Comparison of ENCODE assay signal across 15 cellular contexts in the genomic region with DNA sequence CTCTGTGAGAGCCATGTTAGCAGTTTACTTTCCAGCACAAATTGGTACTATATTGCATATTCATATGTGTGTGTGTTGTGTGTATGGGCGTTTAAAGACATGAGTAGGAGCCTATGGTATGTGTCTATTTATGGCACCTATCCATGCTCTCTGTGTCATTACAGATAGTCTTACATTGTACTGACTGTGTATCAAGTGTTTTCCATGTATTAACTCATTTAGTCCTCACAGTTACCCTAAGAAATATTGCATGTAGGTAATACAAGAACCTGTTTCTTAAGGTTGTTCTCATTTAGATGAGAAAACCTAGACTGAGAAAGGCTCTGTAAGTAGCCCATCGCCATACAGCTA. TPM values are rescaled to one million over a fixed set of nuclear protein-coding genes. Genes with fewer than 3 reads are reported as not detected.
A peak's percentile ranks its signal among the peaks of the same experiment; 100 is the strongest.
DNase-seq lines count a peak whose midpoint lies in the region; FAIRE-seq and TF ChIP-seq lines count a peak whose summit lies in the region.
"Had no signal": no experiment of that assay in that cellular context is flagged by ENCODE, and none has a peak within 500 bp of the region (broad histone marks: within the 10 kb centered on the region; RNA-seq: fewer than 3 reads in every experiment).

No MANE protein-coding gene starts in this region.

- H3K4me3 Mint-ChIP-seq in activated CD4-positive, alpha-beta T cell treated with anti-CD3 and anti-CD28 coated beads, Interleukin-2, amount 10 ng/mL, durations not matched to agents 24 days and 14 days = peak overlapping the region; percentile 100
- H3K4me3 Mint-ChIP-seq in neural progenitor cell = peak overlapping the region; percentile 94

- H3K27ac ChIP-seq in neural progenitor cell (no peak overlapping the region), mesendoderm (ENCODE audit: low read depth, low read length) (no peak overlapping the region)
- H3K27ac ChIP-seq: Peyer's patch had no signal

- no peaks in the 10 kb centered on the region for H3K36me3 ChIP-seq in neural progenitor cell
- H3K36me3 ChIP-seq in mesendoderm (ENCODE audit: control insufficient read depth, insufficient read depth, low read length) = peaks cover 5% of the 10 kb centered on the region

- no peak overlapping the region for H3K18ac ChIP-seq in mesendoderm (ENCODE audit: low read length)

- H3K23ac ChIP-seq in mesendoderm (ENCODE audit: low read length) = no peak overlapping the region

- H3F3A ChIP-seq in neural progenitor cell (ENCODE audit: low read depth) = no peaks in the 10 kb centered on the region

- no peaks in the 10 kb centered on the region for H3K27me3 Mint-ChIP-seq in activated CD4-positive, alpha-beta T cell treated with anti-CD3 and anti-CD28 coated beads, Interleukin-2, amount 10 ng/mL, durations not matched to agents 24 days and 14 days
- peaks cover 2% of the 10 kb centered on the region for H3K27me3 Mint-ChIP-seq in neural progenitor cell (ENCODE audit: insufficient read depth, low read depth)

- H3K79me1 ChIP-seq in mesendoderm (ENCODE audit: low read length) = peaks cover 4% of the 10 kb centered on the region

- no peak overlapping the region for H3K4ac ChIP-seq in mesendoderm (ENCODE audit: low read depth, low read length)

- H2AFZ ChIP-seq in neural progenitor cell (replicated peaks) = no peak overlapping the region

- no peak for DNase-seq in activated CD4-positive, alpha-beta T cell treated with anti-CD3 and anti-CD28 coated beads, Interleukin-2, amount 10 ng/mL, durations not matched to agents 24 days and 14 days
- no peak for DNase-seq in activated CD4-positive, alpha-beta T cell treated with anti-CD3 and anti-CD28 coated beads for 1 hour
- DNase-seq in NB4 (ENCODE audit: low read depth) = no peak
- DNase-seq in cardiac fibroblast (ENCODE audit: low read depth in 2 of 2) = peak; percentile 15 to 53
- DNase-seq in neural progenitor cell (ENCODE audit: low spot score) = no peak
- no peak for DNase-seq in SIG-M5 (lab: John Stamatoyannopoulos, UW)
- no peak for DNase-seq in urothelium cell line (ENCODE audit: low spot score)
- no peak for DNase-seq in mesendoderm
- DNase-seq: adrenal gland, GF-D8, Peyer's patch had no signal

- H2BK5ac ChIP-seq in mesendoderm (ENCODE audit: low read length) = no peak overlapping the region

- H3K4me2 ChIP-seq in neural progenitor cell (no peak overlapping the region), mesendoderm (ENCODE audit: low read length) (no peak overlapping the region)

- H3K27ac Mint-ChIP-seq in activated CD4-positive, alpha-beta T cell treated with anti-CD3 and anti-CD28 coated beads, Interleukin-2, amount 10 ng/mL, durations not matched to agents 24 days and 14 days = peak overlapping the region; percentile 10
- no peak overlapping the region for H3K27ac Mint-ChIP-seq in neural progenitor cell

- TF ChIP-seq CTCF in NB4 (IDR thresholded peaks at IDR 0.05; ENCODE audit: low read depth, low read length) (no peak), cardiac fibroblast (IDR thresholded peaks at IDR 0.05; ENCODE audit: low read depth, low read length) (no peak), neural progenitor cell (IDR thresholded peaks at IDR 0.05) (no peak)

- intact Hi-C loops in activated CD4-positive, alpha-beta T cell treated with anti-CD3 and anti-CD28 coated beads, Interleukin-2, amount 10 ng/mL, durations not matched to agents 24 days and 14 days (cut with micrococcal nuclease) = loop anchor here (2.0 to 5.0 kb wide), 2 partner anchors 24 to 41 kb away; a partner anchor contains a TSS

- H3K4me1 ChIP-seq in neural progenitor cell = no peaks in the 10 kb centered on the region
- H3K4me1 ChIP-seq in mesendoderm (ENCODE audit: control insufficient read depth, low read depth, low read length) = no peaks in the 10 kb centered on the region

- no peak overlapping the region for H4K8ac ChIP-seq in mesendoderm (ENCODE audit: low read depth, low read length)

- H3K27me3 ChIP-seq in neural progenitor cell (no peaks in the 10 kb centered on the region), mesendoderm (ENCODE audit: insufficient read depth, low read length, poor library complexity) (no peaks in the 10 kb centered on the region)
- H3K27me3 ChIP-seq: adrenal gland, Peyer's patch had no signal

- no peaks in the 10 kb centered on the region for H3K9me3 Mint-ChIP-seq in activated CD4-positive, alpha-beta T cell treated with anti-CD3 and anti-CD28 coated beads, Interleukin-2, amount 10 ng/mL, durations not matched to agents 24 days and 14 days
- H3K9me3 Mint-ChIP-seq in neural progenitor cell = no peaks in the 10 kb centered on the region

- H3K4me3 ChIP-seq in NB4 (ENCODE audit: low read depth, low read length) = peak overlapping the region; percentile 96
- no peak overlapping the region for H3K4me3 ChIP-seq in cardiac fibroblast (replicated peaks in 1 of 2; ENCODE audit: low read depth in 2 of 2, low read length in 2 of 2)
- H3K4me3 ChIP-seq in neural progenitor cell = no peak overlapping the region
- H3K4me3 ChIP-seq in mesendoderm (ENCODE audit: low read length) = no peak overlapping the region

- H4K20me1 ChIP-seq in neural progenitor cell (ENCODE audit: low read depth) = no peaks in the 10 kb centered on the region

- H2BK15ac ChIP-seq in mesendoderm (replicated peaks; ENCODE audit: low read depth) = no peak overlapping the region

- H3K9me3 ChIP-seq in neural progenitor cell (ENCODE audit: low read depth) = no peaks in the 10 kb centered on the region
- H3K9me3 ChIP-seq: adrenal gland, Peyer's patch had no signal

- H3K4me1 Mint-ChIP-seq in activated CD4-positive, alpha-beta T cell treated with anti-CD3 and anti-CD28 coated beads, Interleukin-2, amount 10 ng/mL, durations not matched to agents 24 days and 14 days = peaks cover 23% of the 10 kb centered on the region
- peaks cover 11% of the 10 kb centered on the region for H3K4me1 Mint-ChIP-seq in neural progenitor cell

- no peak for TF ChIP-seq POLR2A in NB4 (IDR thresholded peaks at IDR 0.05; ENCODE audit: extremely low read depth, insufficient read length)

- WGBS in mesendoderm (ENCODE audit: extremely low coverage, insufficient coverage, low lambda C conversion rate) = no CpG with 5 or more reads among the region's 2 CpGs

- H4K5ac ChIP-seq in mesendoderm (ENCODE audit: low read length) = no peak overlapping the region

- H3K36me3 Mint-ChIP-seq in activated CD4-positive, alpha-beta T cell treated with anti-CD3 and anti-CD28 coated beads, Interleukin-2, amount 10 ng/mL, durations not matched to agents 24 days and 14 days (ENCODE audit: low read depth) = peaks cover 22% of the 10 kb centered on the region
- H3K36me3 Mint-ChIP-seq in neural progenitor cell = peaks cover 3% of the 10 kb centered on the region

- no peak for FAIRE-seq in urothelium cell line (lab: Jason Lieb, UNC)
- FAIRE-seq: A204.1, endometrium, H1 had no signal

- no peak overlapping the region for H3K9ac ChIP-seq in neural progenitor cell
- no peak overlapping the region for H3K9ac ChIP-seq in mesendoderm (ENCODE audit: low read length)

- no peak overlapping the region for H2BK120ac ChIP-seq in mesendoderm (ENCODE audit: low read depth, low read length)

- no peak overlapping the region for H2AK5ac ChIP-seq in mesendoderm (ENCODE audit: low read length)

- H3K79me2 ChIP-seq in neural progenitor cell (ENCODE audit: low read depth) (peaks cover 25% of the 10 kb centered on the region), mesendoderm (ENCODE audit: control insufficient read depth, insufficient read depth, low read length) (peaks cover 8% of the 10 kb centered on the region)

- no peak overlapping the region for H3K56ac ChIP-seq in mesendoderm (ENCODE audit: low read length)

RNA-seq across cellular contexts. Expression of a gene that starts 1.6 kb away (rescaled TPM):
- 36.1 and 37.1 TPM in 2 replicates for total RNA-seq in activated CD4-positive, alpha-beta T cell treated with anti-CD3 and anti-CD28 coated beads, Interleukin-2, amount 10 ng/mL, durations not matched to agents 24 days and 14 days
- total RNA-seq in neural progenitor cell (ENCODE audit: low replicate concordance) = 6.1 and 12.5 TPM in 2 replicates
- 29.2 TPM for polyA plus RNA-seq in mesendoderm (2013, experiment 1 of 2)
- 26.5 TPM for polyA plus RNA-seq in mesendoderm (2013, experiment 2 of 2)

RNA-seq across cellular contexts. Expression of a gene that starts 7.5 kb away (rescaled TPM):
- total RNA-seq in activated CD4-positive, alpha-beta T cell treated with anti-CD3 and anti-CD28 coated beads, Interleukin-2, amount 10 ng/mL, durations not matched to agents 24 days and 14 days = not detected in 2 replicates
- 0.37 and 1.0 TPM in 2 replicates for total RNA-seq in neural progenitor cell (ENCODE audit: low replicate concordance)
- 12.4 TPM for polyA plus RNA-seq in mesendoderm (2013, experiment 1 of 2)
- polyA plus RNA-seq in mesendoderm (2013, experiment 2 of 2) = 14.3 TPM
- total RNA-seq: smooth muscle cell had no signal
- polyA plus RNA-seq: smooth muscle cell had no signal

RNA-seq across cellular contexts. Expression of a gene that starts 24.3 kb away (rescaled TPM):
- total RNA-seq in activated CD4-positive, alpha-beta T cell treated with anti-CD3 and anti-CD28 coated beads, Interleukin-2, amount 10 ng/mL, durations not matched to agents 24 days and 14 days = 31.6 and 31.7 TPM in 2 replicates
- 4.1 and 10.7 TPM in 2 replicates for total RNA-seq in neural progenitor cell (ENCODE audit: low replicate concordance)
- 14.7 TPM for polyA plus RNA-seq in mesendoderm (2013, experiment 1 of 2)
- 15.9 TPM for polyA plus RNA-seq in mesendoderm (2013, experiment 2 of 2)

RNA-seq across cellular contexts. Expression of a gene that starts 39.5 kb away (rescaled TPM):
- 10.6 and 11.4 TPM in 2 replicates for total RNA-seq in activated CD4-positive, alpha-beta T cell treated with anti-CD3 and anti-CD28 coated beads, Interleukin-2, amount 10 ng/mL, durations not matched to agents 24 days and 14 days
- total RNA-seq in neural progenitor cell (ENCODE audit: low replicate concordance) = 3.3 and 19.9 TPM in 2 replicates
- 7.8 TPM for polyA plus RNA-seq in mesendoderm (2013, experiment 1 of 2)
- 8.3 TPM for polyA plus RNA-seq in mesendoderm (2013, experiment 2 of 2)

Comparison
In these comparisons a context has a peak if more than half of its experiments do, and no peak if none do; other contexts are left out.
1. DNase-seq: peak in cardiac fibroblast (2 of 2); none in activated CD4-positive, alpha-beta T cell treated with anti-CD3 and anti-CD28 coated beads, Interleukin-2, amount 10 ng/mL, durations not matched to agents 24 days and 14 days (single experiment), activated CD4-positive, alpha-beta T cell treated with anti-CD3 and anti-CD28 coated beads for 1 hour (single experiment), NB4 (single experiment), neural progenitor cell (single experiment), SIG-M5 (single experiment), urothelium cell line (single experiment) and mesendoderm (single experiment).